8 cellular contexts compared by ENCODE assay signal in the genomic region with DNA sequence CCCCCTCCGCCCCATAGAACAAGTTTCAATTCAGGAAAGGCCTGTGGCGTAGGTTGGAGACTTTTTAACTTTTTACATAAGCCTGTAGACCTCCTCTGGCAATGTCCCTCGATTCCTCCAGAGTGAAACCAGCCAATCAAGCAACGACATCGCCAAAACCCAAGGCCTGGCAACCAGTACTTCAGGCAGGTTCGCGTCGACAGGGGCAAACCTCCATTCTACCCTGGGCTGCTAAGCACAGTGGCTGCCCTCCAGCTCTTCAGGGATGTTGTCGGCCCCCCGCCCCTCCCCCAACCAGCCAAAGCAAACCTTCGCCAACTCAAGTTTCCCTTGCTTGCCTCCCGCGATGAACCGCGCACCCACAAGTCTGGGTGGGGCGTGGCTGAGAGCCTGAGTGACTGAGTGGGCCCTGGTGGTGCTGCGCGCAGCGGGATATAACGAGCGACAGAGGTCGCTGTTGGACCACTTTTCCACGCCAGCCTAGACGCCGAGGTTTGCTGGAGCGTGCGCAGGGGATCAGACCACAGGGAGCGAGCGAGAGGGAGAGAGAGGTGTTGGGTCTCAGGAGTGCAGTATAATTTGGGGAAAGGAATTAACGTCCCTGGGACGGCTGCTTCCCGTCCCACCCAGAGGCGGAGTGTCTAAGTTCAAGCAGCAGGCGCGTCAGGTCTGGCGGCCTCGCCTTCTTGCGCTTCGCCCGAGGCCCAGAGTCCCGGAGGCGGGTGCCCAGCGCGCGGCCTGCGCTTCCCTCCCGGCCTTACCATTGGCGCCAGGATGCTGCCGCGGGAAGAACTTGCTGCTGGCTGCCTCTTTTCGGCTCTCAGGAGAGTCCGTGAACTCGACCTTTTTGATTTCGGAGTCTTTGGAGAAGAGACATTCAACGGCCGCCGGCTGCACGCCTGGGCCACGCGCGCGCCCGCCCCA. TPM values are rescaled to one million over a fixed set of nuclear protein-coding genes. Genes with fewer than 3 reads are reported as not detected.
DNase-seq lines count a peak whose midpoint lies in the region; ATAC-seq and TF ChIP-seq lines count a peak whose summit lies in the region.

No MANE protein-coding gene starts in this region.

- in situ Hi-C loops in G401 (cut with HindIII; ENCODE audit: low sequenced_read_pairs), result no loop called here

- H3K9me3 ChIP-seq in Peyer's patch (peaks cover 0 to 5% (median 0%) of the 10 kb centered on the region in 4 donors), colonic mucosa (no peaks in the 10 kb centered on the region)

- peaks cover 84% of the 10 kb centered on the region for H3K27me3 ChIP-seq in HL-60 (ENCODE audit: insufficient read depth, poor library complexity, severe bottlenecking)
- peaks cover 0 to 42% of the 10 kb centered on the region in 2 donors for H3K27me3 ChIP-seq in Peyer's patch
- H3K27me3 ChIP-seq in colonic mucosa, result peaks cover 92% of the 10 kb centered on the region

- TF ChIP-seq POLR2A in Peyer's patch (IDR thresholded peaks at IDR 0.05), result no peak

- peaks cover 0 to 26% (median 0%) of the 10 kb centered on the region in 4 donors for H3K4me1 ChIP-seq in Peyer's patch
- peaks cover 10% of the 10 kb centered on the region for H3K4me1 ChIP-seq in colonic mucosa

- peak overlapping the region; percentile 12 for H3K4me3 ChIP-seq in HL-60 (replicated peaks; ENCODE audit: insufficient read depth, low read length)
- H3K4me3 ChIP-seq in Peyer's patch, result peak overlapping the region in 2 of 4 donors; percentile 40 to 48
- H3K4me3 ChIP-seq in colonic mucosa, result peak overlapping the region; percentile 34

- ATAC-seq in GM21360 (IDR thresholded peaks at IDR 0.05; ENCODE audit: unreplicated experiment) (peak; percentile 98), left lobe of liver (peak; percentile 98)

- H3K36me3 ChIP-seq in Peyer's patch, result no peaks in the 10 kb centered on the region
- H3K36me3 ChIP-seq in colonic mucosa, result no peaks in the 10 kb centered on the region

- no peak overlapping the region for H3K9ac ChIP-seq in colonic mucosa (ENCODE audit: low read depth in 2 of 2, low read length in 2 of 2)

- intact Hi-C loops in colonic mucosa (cut with DNase I), result loop anchor here (2.0 to 10.0 kb wide), 3 partner anchors 223 to 1003 kb away; no protein-coding TSS in a partner anchor

- TF ChIP-seq CTCF in HL-60 (IDR thresholded peaks at IDR 0.05; ENCODE audit: insufficient read depth, low read length) (peak; percentile 61), Peyer's patch (IDR thresholded peaks at IDR 0.05) (peak in 4 of 6 experiments; percentile 45 to 90 (median 88)), colonic mucosa (IDR thresholded peaks at IDR 0.05) (peak; percentile 58)

- H3K27ac ChIP-seq in HL-60 (replicated peaks) (no peak overlapping the region), Peyer's patch (no peak overlapping the region), colonic mucosa (no peak overlapping the region)

- peak; percentile 25 for DNase-seq in G401 (ENCODE audit: low spot score)
- DNase-seq in HL-60 (ENCODE audit: low read depth in 1 of 2, low spot score in 1 of 2), result peak; percentile 62 to 64
- peak in 2 of 3 donors; percentile 79 to 85 for DNase-seq in Peyer's patch
- DNase-seq in colonic mucosa, result peak; percentile 78
- peak; percentile 72 for DNase-seq in left lobe of liver (ENCODE audit: low spot score)
- peak; percentile 20 to 36 for DNase-seq in stimulated activated CD8-positive, alpha-beta memory T cell treated with anti-CD3 and anti-CD28 coated beads, Interleukin-15, amount 100 ng/mL, for 48 hours (ENCODE audit: low read depth in 2 of 2)
- no peak for DNase-seq in DMS79 treated with DMSO at 0.1 percent for 48 hours (lab: John Stamatoyannopoulos, UW)

RNA-seq across cellular contexts. Expression of a gene that starts 9.0 kb away (rescaled TPM):
- not detected in 2 replicates for total RNA-seq in G401 (2014; rRNA removed; shearing (Covaris generic))
- 10 to 100 TPM in 3 of 4 donors, 1 to 10 TPM in 1; 6.6 to 31.8 (median 24.6) TPM for total RNA-seq in Peyer's patch
- total RNA-seq in colonic mucosa, result under 1 TPM; 0.45 to 0.64 TPM
- not detected for total RNA-seq in left lobe of liver
